In the genomic region with DNA sequence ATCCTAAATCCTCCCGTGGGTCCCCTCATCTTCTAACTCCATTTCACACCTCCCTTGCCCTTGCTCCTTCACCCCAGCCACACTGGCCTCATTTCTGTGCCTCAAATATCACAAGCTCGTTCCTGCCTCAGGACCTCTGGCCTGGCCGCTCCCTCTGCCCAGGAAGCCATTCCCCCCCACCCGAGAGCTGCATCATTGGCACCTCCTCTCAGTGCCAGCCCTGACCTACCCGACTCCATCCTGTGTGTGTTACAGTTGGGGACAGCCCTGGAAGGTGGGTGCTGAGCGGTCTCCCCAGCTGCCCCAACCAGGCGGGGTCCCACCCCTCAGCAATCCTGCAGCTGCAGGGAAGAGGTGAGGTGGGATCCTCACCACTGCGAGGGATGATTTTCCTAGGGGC, we compare ENCODE assay signal across 1 cellular context.
TF ChIP-seq lines count a peak whose summit lies in the region.

No MANE protein-coding gene starts in this region.

TF ChIP-seq in H1, 55 proteins besides CTCF, POLR2A, EP300 and RAD21:
- no peak for TF ChIP-seq POU5F1 (IDR thresholded peaks at IDR 0.05; ENCODE audit: low read depth, low read length)
